In the genomic region with DNA sequence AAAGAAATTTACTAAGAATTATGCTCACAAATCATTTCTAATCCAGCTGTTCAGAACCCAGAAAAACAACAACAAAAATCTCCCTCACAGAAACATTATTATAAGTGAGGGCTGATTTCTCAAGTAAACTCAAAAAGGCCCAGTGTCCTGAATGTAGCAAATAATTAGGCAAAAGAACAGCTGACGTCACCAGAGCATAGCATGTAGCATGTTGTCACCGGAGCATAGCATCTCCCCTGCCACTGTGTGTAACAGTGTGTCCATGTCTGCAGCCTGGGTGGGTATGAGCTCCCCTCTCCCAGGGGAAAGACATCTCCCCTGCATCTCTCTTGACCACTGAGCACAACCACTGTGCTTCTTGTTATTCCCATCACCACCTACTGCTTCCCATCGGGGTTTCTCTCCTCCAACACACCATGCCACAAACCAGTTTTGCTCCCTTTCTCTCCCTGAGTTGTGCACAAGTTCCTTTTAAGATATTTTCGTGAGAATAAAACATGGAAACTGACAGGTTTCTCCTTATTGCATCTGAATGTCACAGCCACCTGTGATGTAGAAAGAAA, we compare ENCODE assay signal across 19 cellular contexts.
"Had no signal": no experiment of that assay in that cellular context is flagged by ENCODE, and none has a peak within 500 bp of the region (broad histone marks: within the 10 kb centered on the region; RNA-seq: fewer than 3 reads in every experiment).

No MANE protein-coding gene starts in this region.

- H3K27ac Mint-ChIP-seq: activated CD8-positive, alpha-beta T cell treated with anti-CD3 and anti-CD28 coated beads, Interleukin-2, amount 10 ng/mL, durations not matched to agents 7 days and 5 days; activated naive CD8-positive, alpha-beta T cell treated with anti-CD3 and anti-CD28 coated beads, Interleukin-2, amount 50 U/mL, for 24 hours; natural killer cell treated with Interleukin-12 subunit alpha and Interleukin-12 subunit beta and Interleukin-15 and Interleukin-18, amount 100 ng/mL, for 72 hours had no signal

- DNase-seq: activated CD4-positive, alpha-beta T cell treated with anti-CD3 and anti-CD28 coated beads for 4 hours; activated CD8-positive, alpha-beta memory T cell treated with anti-CD3 and anti-CD28 coated beads, Interleukin-2, amount 50 U/mL, for 48 hours; activated CD8-positive, alpha-beta T cell treated with anti-CD3 and anti-CD28 coated beads, Interleukin-2, amount 10 ng/mL, durations not matched to agents 7 days and 5 days; activated naive CD4-positive, alpha-beta T cell treated with Interleukin-2 at 50 U/mL for 16 hours; activated naive CD8-positive, alpha-beta T cell treated with anti-CD3 and anti-CD28 coated beads, Interleukin-2, amount 50 U/mL, for 24 hours; effector CD8-positive, alpha-beta T cell; left colon; mammary epithelial cell; occipital lobe; stimulated activated CD4-positive, alpha-beta T cell treated with anti-CD3 and anti-CD28 coated beads, Interleukin-2, amount 100 ng/mL, for 48 hours; stimulated activated naive CD4-positive, alpha-beta T cell treated with Interleukin-2 at 50 U/mL for 16 hours; T1000; thyroid gland; WERI-Rb-1 had no signal

- ATAC-seq: activated CD8-positive, alpha-beta T cell treated with anti-CD3 and anti-CD28 coated beads, Interleukin-2, amount 10 ng/mL, durations not matched to agents 7 days and 5 days; activated naive CD8-positive, alpha-beta T cell treated with anti-CD3 and anti-CD28 coated beads, Interleukin-2, amount 50 U/mL, for 24 hours; left colon; natural killer cell treated with Interleukin-12 subunit alpha and Interleukin-12 subunit beta and Interleukin-15 and Interleukin-18, amount 100 ng/mL, for 72 hours had no signal

- H3K4me1 ChIP-seq: prostate gland had no signal

- H3K4me3 ChIP-seq: coronary artery, prostate gland, thyroid gland, vagina had no signal

- H3K27ac ChIP-seq: coronary artery, prostate gland, thyroid gland, vagina, WERI-Rb-1 had no signal

- H3K9me3 Mint-ChIP-seq: natural killer cell treated with Interleukin-12 subunit alpha and Interleukin-12 subunit beta and Interleukin-15 and Interleukin-18, amount 100 ng/mL, for 72 hours had no signal

- H3K27me3 ChIP-seq: thyroid gland, vagina had no signal

- FAIRE-seq: frontal cortex had no signal

- H3K9me3 ChIP-seq: prostate gland, thyroid gland, vagina had no signal

- H3K36me3 ChIP-seq: prostate gland, thyroid gland, vagina, WERI-Rb-1 had no signal

- H3K4me1 Mint-ChIP-seq: activated naive CD8-positive, alpha-beta T cell treated with anti-CD3 and anti-CD28 coated beads, Interleukin-2, amount 50 U/mL, for 24 hours had no signal

- H3K4me3 Mint-ChIP-seq: activated CD8-positive, alpha-beta T cell treated with anti-CD3 and anti-CD28 coated beads, Interleukin-2, amount 10 ng/mL, durations not matched to agents 7 days and 5 days; activated naive CD8-positive, alpha-beta T cell treated with anti-CD3 and anti-CD28 coated beads, Interleukin-2, amount 50 U/mL, for 24 hours; natural killer cell treated with Interleukin-12 subunit alpha and Interleukin-12 subunit beta and Interleukin-15 and Interleukin-18, amount 100 ng/mL, for 72 hours had no signal

- H3K36me3 Mint-ChIP-seq: natural killer cell treated with Interleukin-12 subunit alpha and Interleukin-12 subunit beta and Interleukin-15 and Interleukin-18, amount 100 ng/mL, for 72 hours had no signal
